Comparison of ENCODE assay signal across 25 cellular contexts in genomic region chr14:97657609-97658008, GRCh38.
"Had no signal": no experiment of that assay in that cellular context is flagged by ENCODE, and none has a peak within 500 bp of the region (broad histone marks: within the 10 kb centered on the region; RNA-seq: fewer than 3 reads in every experiment).

No MANE protein-coding gene starts in this region.

- H3K9me3 ChIP-seq: MG63, SJSA1 had no signal

- DNase-seq: IMR-90, Karpas-422, KG1, MG63, NCI-H1092, NCI-H1105 treated with DMSO at 0.1 percent for 48 hours, NCI-H1417 treated with DMSO at 0.1 percent for 48 hours, NCI-H146, NCI-H187, NCI-H2029, NCI-H2081 treated with DMSO at 0.1 percent for 48 hours, NCI-H2171, NCI-H226, NCI-H446, NCI-H510A, NCI-H524 treated with DMSO at 0.1 percent for 48 hours, NCI-H69, NCI-H774, PC-3, SIG-M5 had no signal

- H3K27ac ChIP-seq: RWPE1, SJSA1, SK-N-MC had no signal

- ATAC-seq: HepG2, Panc1, PC-3 had no signal

- H3K27me3 ChIP-seq: MG63, SJSA1 had no signal

- H3K4me1 ChIP-seq: SJSA1 had no signal

- H3K36me3 ChIP-seq: MG63, SJSA1 had no signal

- H3K4me3 ChIP-seq: MG63, SJSA1, SK-N-MC had no signal
